In genomic region chr11:67286621-67287333, GRCh38 we compare ENCODE assay signal across 10 cellular contexts. TPM values are rescaled to one million over a fixed set of nuclear protein-coding genes. Genes with fewer than 3 reads are reported as not detected.
DNase-seq lines count a peak whose midpoint lies in the region; ATAC-seq, FAIRE-seq and TF ChIP-seq lines count a peak whose summit lies in the region.
"Had no signal": no experiment of that assay in that cellular context is flagged by ENCODE, and none has a peak within 500 bp of the region (broad histone marks: within the 10 kb centered on the region; RNA-seq: fewer than 3 reads in every experiment).

No MANE protein-coding gene starts in this region.

- DNase-seq in A673 (ENCODE audit: low spot score) (no peak), KG1 (lab: John Stamatoyannopoulos, UW) (peak; percentile 71), body of pancreas (peak in 2 of 4 donors; percentile 13 to 56), DMS79 (lab: John Stamatoyannopoulos, UW) (no peak), D721Med (ENCODE audit: insufficient read length, low spot score) (no peak), SKM-1 treated with dmso at 0.1 percent for 144 hours (lab: John Stamatoyannopoulos, UW; ENCODE audit: unreplicated experiment) (no peak)
- DNase-seq: NCI-H146 had no signal

- TF ChIP-seq CTCF in A673 (conservative IDR thresholded peaks at IDR 0.05; ENCODE audit: low read depth, low read length) (no peak), body of pancreas (IDR thresholded peaks at IDR 0.05) (no peak), D721Med (IDR thresholded peaks at IDR 0.05; ENCODE audit: insufficient read depth, missing control alignments) (no peak)

- H3K4me3 ChIP-seq in A673 (ENCODE audit: low read depth, low read length, poor library complexity, severe bottlenecking) (no peak overlapping the region), body of pancreas (no peak overlapping the region), muscle layer of colon (ENCODE audit: low read depth in 1 of 2, low read length in 2 of 2) (no peak overlapping the region)

- no peak for FAIRE-seq in D721Med (lab: Jason Lieb, UNC)
- FAIRE-seq: G401.6 had no signal

- H3K27me3 ChIP-seq in A673 (replicated peaks; ENCODE audit: insufficient read depth, low read depth, low read length, poor library complexity) = no peaks in the 10 kb centered on the region
- H3K27me3 ChIP-seq in body of pancreas = no peaks in the 10 kb centered on the region
- no peaks in the 10 kb centered on the region for H3K27me3 ChIP-seq in muscle layer of colon (ENCODE audit: control insufficient read depth in 1 of 2, insufficient read depth in 2 of 2, low read length in 2 of 2)

- no peak for TF ChIP-seq POLR2A in body of pancreas (IDR thresholded peaks at IDR 0.05)

- H3K27ac ChIP-seq in A673 (ENCODE audit: low read depth, low read length, poor library complexity, severe bottlenecking) (peak overlapping the region; percentile 96), body of pancreas (peak overlapping the region in 3 of 4 donors; percentile 72 to 98 (median 91)), muscle layer of colon (ENCODE audit: low read depth, low read length) (peak overlapping the region; percentile 87)

- POLR2A ChIA-PET in A673 (lab: Charles Lee; ENCODE audit: low non-redundant PET) = no interaction called here

- 64 to 90% methylated on average over 5 to 8 of the region's 8 CpGs for WGBS in body of pancreas, 2 donors

- H3K36me3 ChIP-seq in A673 (ENCODE audit: insufficient read depth, low read length, poor library complexity, severe bottlenecking) (peaks cover 68% of the 10 kb centered on the region), body of pancreas (replicated peaks in 1 of 2; ENCODE audit: insufficient read depth in 1 of 2, low read depth in 2 of 2) (peaks cover 0 to 21% of the 10 kb centered on the region in 2 donors), muscle layer of colon (ENCODE audit: insufficient read depth, low read length) (peaks cover 48% of the 10 kb centered on the region)

- BruUV-seq in A673 (replicated peaks; lab: Mats Ljungman, UMichigan) = no TSS peak

- intact Hi-C loops in A673 (cut with micrococcal nuclease; ENCODE audit: unreplicated experiment) (no loop called here), body of pancreas (cut with DNase I) (no loop called here)

- ATAC-seq in body of pancreas = no peak
- ATAC-seq in GM21447 (IDR thresholded peaks at IDR 0.05; ENCODE audit: unreplicated experiment) = no peak

- H3K9me3 ChIP-seq in A673 (ENCODE audit: low read depth, low read length, poor library complexity, severe bottlenecking) (no peaks in the 10 kb centered on the region), body of pancreas (no peaks in the 10 kb centered on the region), muscle layer of colon (ENCODE audit: low read length) (no peaks in the 10 kb centered on the region)

- H3K9ac ChIP-seq in muscle layer of colon (ENCODE audit: low read length) = no peak overlapping the region

- CTCF ChIA-PET in A673 (lab: Charles Lee) = no interaction called here

- H3K4me1 ChIP-seq in A673 (ENCODE audit: insufficient read depth, low read length, poor library complexity, severe bottlenecking) (peaks cover 20% of the 10 kb centered on the region), body of pancreas (peaks cover 39% of the 10 kb centered on the region), muscle layer of colon (ENCODE audit: insufficient read depth, low read length) (peaks cover 33% of the 10 kb centered on the region)

RNA-seq across cellular contexts. Expression of gene ANKRD13D, which starts 2.3 kb away (rescaled TPM):
- total RNA-seq in A673 (2021) (94.2 and 101 TPM in 2 replicates), body of pancreas (10 to 100 TPM; 18.2 to 39.6 TPM)

RNA-seq across cellular contexts. Expression of gene SSH3, which starts 16.6 kb away (rescaled TPM):
- total RNA-seq in A673 (2021) = 5.5 and 7.8 TPM in 2 replicates
- 10 to 100 TPM; 16.2 to 30.6 TPM for total RNA-seq in body of pancreas

RNA-seq across cellular contexts. Expression of gene GRK2, which starts 20.5 kb away (rescaled TPM):
- total RNA-seq in A673 (2021) (88.6 and 92.6 TPM in 2 replicates), body of pancreas (10 to 100 TPM; 27.4 to 36.3 TPM)
